Comparison of ENCODE assay signal across 12 cellular contexts in the genomic region with DNA sequence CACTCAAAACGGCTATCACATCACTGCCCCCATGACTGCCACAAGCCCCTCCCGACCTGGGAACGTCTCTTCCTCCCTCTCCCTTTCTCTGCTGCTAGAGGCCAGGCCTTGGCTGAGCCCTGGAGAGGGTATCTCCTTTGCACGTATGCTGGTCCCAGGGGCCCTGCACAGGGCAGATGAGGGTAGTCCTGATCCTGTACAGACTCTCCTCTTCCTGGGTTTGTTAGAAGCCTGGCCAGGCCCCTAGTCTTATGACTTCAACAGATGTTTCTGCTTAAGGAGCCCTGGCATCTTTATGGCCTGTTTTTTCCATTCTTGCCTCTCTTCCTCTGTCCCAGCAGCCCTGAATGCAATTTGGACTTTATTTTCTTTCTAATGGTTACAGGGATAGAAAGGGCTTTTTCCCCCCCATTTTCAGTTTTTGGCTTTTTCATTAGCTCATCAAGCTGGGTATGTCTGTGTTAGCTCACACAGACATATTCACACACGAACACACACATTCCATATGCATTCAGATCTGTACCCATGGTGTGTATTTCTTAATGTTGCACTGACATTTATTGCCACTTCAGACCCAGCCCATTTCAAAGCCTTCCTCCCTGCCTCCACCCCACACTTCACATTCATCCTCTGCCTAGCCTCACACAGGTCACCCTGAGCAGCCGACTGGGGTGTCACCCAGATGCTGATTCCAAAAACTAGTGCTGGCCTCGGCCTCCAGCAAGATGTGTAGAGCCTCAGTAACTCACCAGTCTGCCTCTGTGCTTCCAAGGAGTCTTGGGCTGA.
DNase-seq lines count a peak whose midpoint lies in the region; ATAC-seq and TF ChIP-seq lines count a peak whose summit lies in the region.
"Had no signal": no experiment of that assay in that cellular context is flagged by ENCODE, and none has a peak within 500 bp of the region (broad histone marks: within the 10 kb centered on the region; RNA-seq: fewer than 3 reads in every experiment).

No MANE protein-coding gene starts in this region.

- intact Hi-C loops in upper lobe of right lung (cut with DNase I): no loop called here

- ATAC-seq in upper lobe of right lung: no peak
- no peak for ATAC-seq in HG03039 (IDR thresholded peaks at IDR 0.05; ENCODE audit: unreplicated experiment)
- ATAC-seq in HG03571 (IDR thresholded peaks at IDR 0.05; ENCODE audit: unreplicated experiment): no peak
- ATAC-seq: activated CD8-positive, alpha-beta T cell treated with anti-CD3 and anti-CD28 coated beads, Interleukin-2, amount 10 ng/mL, durations not matched to agents 7 days and 5 days had no signal

- H3K4me2 ChIP-seq in Loucy (ENCODE audit: low read depth, low read length, poor library complexity, severe bottlenecking) (peak overlapping the region; percentile 14), fibroblast of lung (ENCODE audit: extremely low read depth, insufficient read depth, low read length) (no peak overlapping the region)

- peak; percentile 40 to 83 for DNase-seq in fibroblast of lung (ENCODE audit: low read depth in 2 of 2)
- DNase-seq in upper lobe of right lung: no peak
- no peak for DNase-seq in glomerular visceral epithelial cell (ENCODE audit: extremely low spot score)
- no peak for DNase-seq in NCI-H1048 (lab: John Stamatoyannopoulos, UW)
- DNase-seq: activated CD8-positive, alpha-beta T cell treated with anti-CD3 and anti-CD28 coated beads, Interleukin-2, amount 10 ng/mL, durations not matched to agents 7 days and 5 days; brain microvascular endothelial cell; NCI-H146; SHP77 had no signal

- H2AFZ ChIP-seq in Loucy (ENCODE audit: low read length): no peak overlapping the region
- peak overlapping the region; percentile 9 for H2AFZ ChIP-seq in fibroblast of lung (ENCODE audit: low read length)

- H3K79me2 ChIP-seq in Loucy (ENCODE audit: insufficient read depth, low read length) (no peaks in the 10 kb centered on the region), fibroblast of lung (ENCODE audit: control insufficient read depth, insufficient read depth, low read length) (no peaks in the 10 kb centered on the region)

- no peaks in the 10 kb centered on the region for H3K36me3 ChIP-seq in Loucy (ENCODE audit: insufficient read depth, low read length)
- H3K36me3 ChIP-seq in fibroblast of lung (ENCODE audit: control insufficient read depth, insufficient read depth, low read length): no peaks in the 10 kb centered on the region
- H3K36me3 ChIP-seq in muscle layer of duodenum (ENCODE audit: control insufficient read depth in 1 of 2, insufficient read depth in 2 of 2, low read length in 2 of 2): no peaks in the 10 kb centered on the region
- H3K36me3 ChIP-seq in upper lobe of right lung: no peaks in the 10 kb centered on the region
- H3K36me3 ChIP-seq: brain microvascular endothelial cell had no signal

- H3K9me3 ChIP-seq in Loucy (ENCODE audit: insufficient read depth, low read depth, low read length) (no peaks in the 10 kb centered on the region), fibroblast of lung (ENCODE audit: control insufficient read depth, insufficient read depth, low read depth, low read length) (no peaks in the 10 kb centered on the region), muscle layer of duodenum (ENCODE audit: control insufficient read depth in 1 of 2, low read length in 2 of 2) (no peaks in the 10 kb centered on the region), upper lobe of right lung (no peaks in the 10 kb centered on the region)

- H3K9ac ChIP-seq in Loucy (ENCODE audit: low read depth, low read length, poor library complexity, severe bottlenecking): peak overlapping the region; percentile 43
- H3K9ac ChIP-seq in fibroblast of lung (ENCODE audit: insufficient read depth, low read length): no peak overlapping the region

- H3K27me3 ChIP-seq in Loucy (ENCODE audit: insufficient read depth, low read length, poor library complexity, severe bottlenecking): no peaks in the 10 kb centered on the region
- no peaks in the 10 kb centered on the region for H3K27me3 ChIP-seq in fibroblast of lung (ENCODE audit: control insufficient read depth, insufficient read depth, low read length)
- no peaks in the 10 kb centered on the region for H3K27me3 ChIP-seq in muscle layer of duodenum (ENCODE audit: low read depth, low read length)
- H3K27me3 ChIP-seq in upper lobe of right lung: no peaks in the 10 kb centered on the region
- H3K27me3 ChIP-seq: brain microvascular endothelial cell had no signal

- H4K20me1 ChIP-seq in Loucy (ENCODE audit: insufficient read depth, low read length, poor library complexity, severe bottlenecking) (no peaks in the 10 kb centered on the region), fibroblast of lung (ENCODE audit: control insufficient read depth, extremely low read depth, insufficient read depth, low read length) (no peaks in the 10 kb centered on the region)

- peak overlapping the region; percentile 2 for H3K4me3 ChIP-seq in Loucy (ENCODE audit: low read length, poor library complexity, severe bottlenecking)
- no peak overlapping the region for H3K4me3 ChIP-seq in fibroblast of lung (replicated peaks in 1 of 4; ENCODE audit: control extremely low read depth in 1 of 4, insufficient read depth in 1 of 4, low read depth in 3 of 4, low read length in 4 of 4)
- no peak overlapping the region for H3K4me3 ChIP-seq in muscle layer of duodenum (ENCODE audit: low read depth in 1 of 2, low read length in 2 of 2)
- no peak overlapping the region for H3K4me3 ChIP-seq in upper lobe of right lung

- TF ChIP-seq CTCF in Loucy (conservative IDR thresholded peaks at IDR 0.05; ENCODE audit: low read length) (no peak), fibroblast of lung (conservative IDR thresholded peaks at IDR 0.05 in 1 of 2, IDR thresholded peaks at IDR 0.05 in 1 of 2; ENCODE audit: low read depth in 1 of 2, low read length in 2 of 2) (no peak), upper lobe of right lung (IDR thresholded peaks at IDR 0.05) (no peak)

- H3K27ac ChIP-seq in fibroblast of lung (ENCODE audit: insufficient read depth, low read length): peak overlapping the region; percentile 43
- H3K27ac ChIP-seq in muscle layer of duodenum (ENCODE audit: low read length): peak overlapping the region; percentile 2
- H3K27ac ChIP-seq in upper lobe of right lung: peak overlapping the region; percentile 24
- H3K27ac ChIP-seq: brain microvascular endothelial cell had no signal

- 0 out of 2 replicates have a peak, but pooled peaks cover 3% of the 10 kb centered on the region for H3F3A ChIP-seq in Loucy (ENCODE audit: low read depth)

- H3K4me1 ChIP-seq in Loucy (ENCODE audit: insufficient read depth, low read length, poor library complexity, severe bottlenecking): peaks cover 36% of the 10 kb centered on the region
- H3K4me1 ChIP-seq in fibroblast of lung (ENCODE audit: control insufficient read depth, extremely low read depth, insufficient read depth, low read length): peaks cover 17% of the 10 kb centered on the region
- H3K4me1 ChIP-seq in muscle layer of duodenum (ENCODE audit: control insufficient read depth in 1 of 2, insufficient read depth in 2 of 2, low read length in 2 of 2): peaks cover 17 to 41% of the 10 kb centered on the region in 2 donors
- H3K4me1 ChIP-seq in upper lobe of right lung: peaks cover 26% of the 10 kb centered on the region

- H3K9me2 ChIP-seq in Loucy (replicated peaks; ENCODE audit: low read depth, low read length): no peaks in the 10 kb centered on the region

Comparison
In these comparisons a context has a peak if more than half of its experiments do, and no peak if none do; other contexts are left out.
1. DNase-seq: peak in fibroblast of lung (2 of 2); none in upper lobe of right lung (single experiment), glomerular visceral epithelial cell (single experiment) and NCI-H1048 (single experiment).
2. Peak in every context shown above with its lines, with median percentiles within 50 percentile points of each other: H3K27ac ChIP-seq.